Comparison of ENCODE assay signal across 9 cellular contexts in the genomic region with DNA sequence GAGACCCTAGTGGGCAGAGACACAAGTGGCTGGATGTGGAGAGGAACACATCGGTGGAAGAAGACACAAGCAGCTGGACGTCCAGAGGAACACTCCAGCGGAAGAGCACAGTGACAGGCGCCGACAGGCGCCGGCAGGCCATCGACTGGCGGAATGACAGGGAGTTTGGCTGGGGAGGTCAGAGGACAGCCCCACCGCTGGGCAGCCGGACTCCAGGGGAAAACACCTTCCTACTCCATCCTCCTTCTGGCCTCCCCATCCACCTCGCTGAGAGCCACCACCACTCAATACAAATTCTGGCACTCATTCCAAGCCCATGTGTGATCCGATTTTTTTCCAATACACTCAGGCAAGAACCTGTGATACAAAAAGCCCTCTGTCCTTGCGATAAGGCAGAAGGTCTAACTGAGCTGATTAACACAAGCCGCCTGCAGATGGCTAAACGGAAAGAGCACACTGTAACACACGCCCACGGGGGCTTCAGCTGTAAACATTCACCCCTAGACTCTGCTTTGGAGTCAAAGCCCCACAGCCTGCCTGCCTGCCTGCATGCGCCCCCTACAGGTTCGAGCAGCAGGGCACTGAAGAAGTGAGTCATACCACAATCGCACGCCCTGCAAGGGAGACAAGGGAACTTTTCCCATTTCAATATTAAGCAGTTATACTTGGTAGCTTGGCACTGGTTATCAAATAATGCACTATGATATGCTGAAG. TPM values are rescaled to one million over a fixed set of nuclear protein-coding genes. Genes with fewer than 3 reads are reported as not detected.
A peak's percentile ranks its signal among the peaks of the same experiment; 100 is the strongest.
DNase-seq lines count a peak whose midpoint lies in the region; ATAC-seq and TF ChIP-seq lines count a peak whose summit lies in the region.
"Had no signal": no experiment of that assay in that cellular context is flagged by ENCODE, and none has a peak within 500 bp of the region (broad histone marks: within the 10 kb centered on the region; RNA-seq: fewer than 3 reads in every experiment).

No MANE protein-coding gene starts in this region.

- H3K4me1 Mint-ChIP-seq in stimulated activated effector memory CD8-positive, alpha-beta T cell treated with anti-CD3 and anti-CD28 coated beads, Interleukin-12 subunit alpha, Interleukin-12 subunit beta, amount 100 ng/mL, for 72 hours = no peaks in the 10 kb centered on the region
- H3K4me1 Mint-ChIP-seq in stimulated activated memory B cell treated with anti-CD40 and anti-IgM and Interleukin-4, amounts not matched to agents 10 μg/mL and 1 μg/mL and 100 μg/mL, for 72 hours = no peaks in the 10 kb centered on the region

- ATAC-seq in Right ventricle myocardium inferior (no peak), Right ventricle myocardium superior (ENCODE audit: poor library complexity) (no peak), GM21390 (IDR thresholded peaks at IDR 0.05; ENCODE audit: unreplicated experiment) (no peak), HG03135 (IDR thresholded peaks at IDR 0.05; ENCODE audit: unreplicated experiment) (no peak)
- ATAC-seq in stimulated activated effector memory CD8-positive, alpha-beta T cell treated with anti-CD3 and anti-CD28 coated beads, Interleukin-12 subunit alpha, Interleukin-12 subunit beta, amount 100 ng/mL, for 72 hours = peak; percentile 26
- no peak for ATAC-seq in stimulated activated memory B cell treated with anti-CD40 and anti-IgM and Interleukin-4, amounts not matched to agents 10 μg/mL and 1 μg/mL and 100 μg/mL, for 72 hours

- H3K36me3 Mint-ChIP-seq in stimulated activated effector memory CD8-positive, alpha-beta T cell treated with anti-CD3 and anti-CD28 coated beads, Interleukin-12 subunit alpha, Interleukin-12 subunit beta, amount 100 ng/mL, for 72 hours = no peaks in the 10 kb centered on the region
- H3K36me3 Mint-ChIP-seq in stimulated activated memory B cell treated with anti-CD40 and anti-IgM and Interleukin-4, amounts not matched to agents 10 μg/mL and 1 μg/mL and 100 μg/mL, for 72 hours = no peaks in the 10 kb centered on the region

- peak; percentile 67 for DNase-seq in Right ventricle myocardium inferior (ENCODE audit: missing footprints)
- DNase-seq in Right ventricle myocardium superior = no peak
- DNase-seq in NT2/D1 (ENCODE audit: low read depth, low spot score) = peak; percentile 46
- DNase-seq in fibroblast of villous mesenchyme (ENCODE audit: low read depth) = peak; percentile 33
- DNase-seq in stimulated activated effector memory CD8-positive, alpha-beta T cell treated with anti-CD3 and anti-CD28 coated beads, Interleukin-12 subunit alpha, Interleukin-12 subunit beta, amount 100 ng/mL, for 72 hours (ENCODE audit: low spot score in 2 of 2) = no peak

- no peaks in the 10 kb centered on the region for H3K9me3 ChIP-seq in NT2/D1 (ENCODE audit: insufficient read depth, low read length)

- no peak overlapping the region for H3K4me3 Mint-ChIP-seq in stimulated activated effector memory CD8-positive, alpha-beta T cell treated with anti-CD3 and anti-CD28 coated beads, Interleukin-12 subunit alpha, Interleukin-12 subunit beta, amount 100 ng/mL, for 72 hours
- H3K4me3 Mint-ChIP-seq in stimulated activated memory B cell treated with anti-CD40 and anti-IgM and Interleukin-4, amounts not matched to agents 10 μg/mL and 1 μg/mL and 100 μg/mL, for 72 hours = no peak overlapping the region

- no peaks in the 10 kb centered on the region for H3K36me3 ChIP-seq in NT2/D1 (ENCODE audit: insufficient read depth, insufficient read length, low read length)

- H3K27ac Mint-ChIP-seq in stimulated activated effector memory CD8-positive, alpha-beta T cell treated with anti-CD3 and anti-CD28 coated beads, Interleukin-12 subunit alpha, Interleukin-12 subunit beta, amount 100 ng/mL, for 72 hours = no peak overlapping the region
- H3K27ac Mint-ChIP-seq in stimulated activated memory B cell treated with anti-CD40 and anti-IgM and Interleukin-4, amounts not matched to agents 10 μg/mL and 1 μg/mL and 100 μg/mL, for 72 hours = no peak overlapping the region

- H3K9me3 Mint-ChIP-seq in stimulated activated effector memory CD8-positive, alpha-beta T cell treated with anti-CD3 and anti-CD28 coated beads, Interleukin-12 subunit alpha, Interleukin-12 subunit beta, amount 100 ng/mL, for 72 hours = peaks cover 3% of the 10 kb centered on the region
- H3K9me3 Mint-ChIP-seq in stimulated activated memory B cell treated with anti-CD40 and anti-IgM and Interleukin-4, amounts not matched to agents 10 μg/mL and 1 μg/mL and 100 μg/mL, for 72 hours = peaks cover 3% of the 10 kb centered on the region

- H3K27me3 Mint-ChIP-seq in stimulated activated memory B cell treated with anti-CD40 and anti-IgM and Interleukin-4, amounts not matched to agents 10 μg/mL and 1 μg/mL and 100 μg/mL, for 72 hours = no peaks in the 10 kb centered on the region

- intact Hi-C loops in Right ventricle myocardium inferior (cut with DNase I) (no loop called here), Right ventricle myocardium superior (cut with DNase I) (no loop called here)

- peak; percentile 66 for TF ChIP-seq CTCF in fibroblast of villous mesenchyme (IDR thresholded peaks at IDR 0.05; ENCODE audit: insufficient read depth, low read depth, low read length)

- H3K9ac ChIP-seq in NT2/D1 (ENCODE audit: insufficient read length, low read depth) = peak overlapping the region; percentile 17

- H3K4me1 ChIP-seq in NT2/D1 (ENCODE audit: insufficient read depth, insufficient read length) = no peaks in the 10 kb centered on the region

- H3K27me3 ChIP-seq in NT2/D1 (ENCODE audit: insufficient read depth, insufficient read length) = no peaks in the 10 kb centered on the region

- H3K4me3 ChIP-seq in NT2/D1 (ENCODE audit: insufficient read length, low read depth) (no peak overlapping the region), fibroblast of villous mesenchyme (ENCODE audit: low read depth, low read length) (no peak overlapping the region)

RNA-seq across cellular contexts. Expression of a gene that starts 50.2 kb away (rescaled TPM):
- total RNA-seq in Right ventricle myocardium inferior (not detected), Right ventricle myocardium superior (0.08 TPM), fibroblast of villous mesenchyme (1.6 and 2.2 TPM in 2 replicates)
- total RNA-seq: activated CD8-positive, alpha-beta memory T cell treated with anti-CD3 and anti-CD28 coated beads for 36 hours had no signal

Comparison
In these comparisons a context has a peak if more than half of its experiments do, and no peak if none do; other contexts are left out.
1. DNase-seq: peak in Right ventricle myocardium inferior (single experiment), NT2/D1 (single experiment) and fibroblast of villous mesenchyme (single experiment); none in Right ventricle myocardium superior (single experiment) and stimulated activated effector memory CD8-positive, alpha-beta T cell treated with anti-CD3 and anti-CD28 coated beads, Interleukin-12 subunit alpha, Interleukin-12 subunit beta, amount 100 ng/mL, for 72 hours (0 of 2).